1 cellular context compared by ENCODE assay signal in the genomic region with DNA sequence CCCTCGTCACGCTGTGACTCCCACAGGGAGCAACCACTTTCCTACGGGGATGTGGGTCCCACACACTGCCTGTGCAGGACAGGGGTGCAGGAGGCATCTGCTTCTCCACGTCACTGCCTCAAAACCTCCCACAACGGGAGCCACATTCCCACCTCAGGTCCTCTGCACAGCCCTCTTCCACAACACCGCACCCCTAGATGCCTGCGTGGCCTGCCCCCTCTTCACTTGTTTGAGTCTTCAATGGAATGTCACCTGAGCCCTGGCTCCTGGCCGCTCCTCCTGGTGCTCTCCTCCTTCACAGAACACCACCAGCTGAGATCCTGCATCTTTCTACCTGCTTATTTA.
TF ChIP-seq lines count a peak whose summit lies in the region.

No MANE protein-coding gene starts in this region.

TF ChIP-seq in H1, 55 proteins besides CTCF, POLR2A, EP300 and RAD21:
- TF ChIP-seq KDM4A (IDR thresholded peaks at IDR 0.05; ENCODE audit: low read depth, low read length, severe bottlenecking) (no peak), RXRA (IDR thresholded peaks at IDR 0.05; ENCODE audit: insufficient read depth, low read depth, low read length) (no peak), BRCA1 (IDR thresholded peaks at IDR 0.05; ENCODE audit: low read depth, low read length) (no peak), SP2 (IDR thresholded peaks at IDR 0.05; ENCODE audit: low read length) (no peak)
